9 cellular contexts compared by ENCODE assay signal in genomic region chr20:54172856-54173652, GRCh38. TPM values are rescaled to one million over a fixed set of nuclear protein-coding genes. Genes with fewer than 3 reads are reported as not detected.
A peak's percentile ranks its signal among the peaks of the same experiment; 100 is the strongest.
DNase-seq lines count a peak whose midpoint lies in the region; ATAC-seq and TF ChIP-seq lines count a peak whose summit lies in the region.
"Had no signal": no experiment of that assay in that cellular context is flagged by ENCODE, and none has a peak within 500 bp of the region (broad histone marks: within the 10 kb centered on the region; RNA-seq: fewer than 3 reads in every experiment).

No MANE protein-coding gene starts in this region.

- H2BK120ac ChIP-seq in mesenchymal stem cell (ENCODE audit: low read depth, low read length) = no peak overlapping the region

- H2AFZ ChIP-seq in mesenchymal stem cell (ENCODE audit: low read depth, low read length) = no peak overlapping the region

- H4K8ac ChIP-seq in mesenchymal stem cell (ENCODE audit: low read length) = no peak overlapping the region

- peaks cover 0 to 5% (median 0%) of the 10 kb centered on the region in 7 donors for H3K9me3 Mint-ChIP-seq in CD4-positive, CD25-positive, alpha-beta regulatory T cell
- no peaks in the 10 kb centered on the region for H3K9me3 Mint-ChIP-seq in brain

- no peak overlapping the region for H3K4ac ChIP-seq in mesenchymal stem cell (ENCODE audit: low read depth in 1 of 2, low read length in 2 of 2)

- H3K27me3 Mint-ChIP-seq in CD4-positive, CD25-positive, alpha-beta regulatory T cell = peaks cover 78% of the 10 kb centered on the region
- peaks cover 91% of the 10 kb centered on the region for H3K27me3 Mint-ChIP-seq in brain

- no peak for DNase-seq in CD4-positive, CD25-positive, alpha-beta regulatory T cell
- no peak for DNase-seq in mesenchymal stem cell
- no peak for DNase-seq in COR-L47 (lab: John Stamatoyannopoulos, UW)
- DNase-seq in NCI-H345 treated with DMSO at 0.1 percent for 48 hours (lab: John Stamatoyannopoulos, UW; ENCODE audit: unreplicated experiment) = no peak
- DNase-seq in 8988T = no peak

- H3K23ac ChIP-seq in mesenchymal stem cell (ENCODE audit: low read length in 2 of 2) = no peak overlapping the region

- peaks cover 11% of the 10 kb centered on the region for H3K4me1 ChIP-seq in CD4-positive, CD25-positive, alpha-beta regulatory T cell (ENCODE audit: control insufficient read depth, insufficient read depth, low read length, poor library complexity, severe bottlenecking)
- H3K4me1 ChIP-seq in HUES48 (ENCODE audit: control insufficient read depth, insufficient read depth, low read length) = peaks cover 16% of the 10 kb centered on the region
- peaks cover 19% of the 10 kb centered on the region for H3K4me1 ChIP-seq in mesenchymal stem cell (ENCODE audit: control insufficient read depth, insufficient read depth, low read depth, low read length)

- no peak overlapping the region for H4K91ac ChIP-seq in mesenchymal stem cell (ENCODE audit: low read length)

- no peak overlapping the region for H3K27ac ChIP-seq in CD4-positive, CD25-positive, alpha-beta regulatory T cell (ENCODE audit: insufficient read depth, low read length, poor library complexity, severe bottlenecking)
- H3K27ac ChIP-seq in HUES48 (ENCODE audit: low read depth, low read length) = no peak overlapping the region
- H3K27ac ChIP-seq in mesenchymal stem cell (ENCODE audit: low read length, poor library complexity, severe bottlenecking) = no peak overlapping the region
- H3K27ac ChIP-seq: esophagus muscularis mucosa had no signal

- no peaks in the 10 kb centered on the region for H3K9me3 ChIP-seq in CD4-positive, CD25-positive, alpha-beta regulatory T cell (ENCODE audit: control insufficient read depth in 2 of 2, low read length in 2 of 2)
- H3K9me3 ChIP-seq in HUES48 (ENCODE audit: control insufficient read depth, insufficient read depth, low read length) (no peaks in the 10 kb centered on the region), mesenchymal stem cell (ENCODE audit: control insufficient read depth, low read length) (no peaks in the 10 kb centered on the region)
- H3K9me3 ChIP-seq: esophagus muscularis mucosa had no signal

- H2AK5ac ChIP-seq in mesenchymal stem cell (ENCODE audit: low read length, severe bottlenecking) = no peak overlapping the region

- TF ChIP-seq CTCF in brain (conservative IDR thresholded peaks at IDR 0.05) = no peak

- no peak for ATAC-seq in CD4-positive, CD25-positive, alpha-beta regulatory T cell (ENCODE audit: low read depth in 2 of 2)
- ATAC-seq in HG02759 (IDR thresholded peaks at IDR 0.05; ENCODE audit: unreplicated experiment) = no peak

- no peak overlapping the region for H3K18ac ChIP-seq in mesenchymal stem cell (ENCODE audit: low read depth in 1 of 2, low read length in 2 of 2)

- H3K4me1 Mint-ChIP-seq in CD4-positive, CD25-positive, alpha-beta regulatory T cell = peaks cover 0 to 24% (median 6%) of the 10 kb centered on the region in 4 donors
- peaks cover 27% of the 10 kb centered on the region for H3K4me1 Mint-ChIP-seq in brain

- H3K36me3 ChIP-seq in CD4-positive, CD25-positive, alpha-beta regulatory T cell (ENCODE audit: control insufficient read depth, insufficient read depth, low read length) = no peaks in the 10 kb centered on the region
- no peaks in the 10 kb centered on the region for H3K36me3 ChIP-seq in HUES48 (ENCODE audit: control insufficient read depth, insufficient read depth, low read length)
- H3K36me3 ChIP-seq in mesenchymal stem cell (ENCODE audit: control insufficient read depth in 1 of 2, insufficient read depth in 2 of 2, low read depth in 1 of 2, low read length in 2 of 2) = no peaks in the 10 kb centered on the region
- H3K36me3 ChIP-seq: esophagus muscularis mucosa had no signal

- H3K79me1 ChIP-seq in mesenchymal stem cell (replicated peaks; ENCODE audit: low read length, poor library complexity, severe bottlenecking) = no peaks in the 10 kb centered on the region

- H3K27me3 ChIP-seq in CD4-positive, CD25-positive, alpha-beta regulatory T cell (ENCODE audit: control insufficient read depth, insufficient read depth, low read length) = peaks cover 40% of the 10 kb centered on the region
- H3K27me3 ChIP-seq in HUES48 (ENCODE audit: control insufficient read depth, insufficient read depth, low read length) (peaks cover 61% of the 10 kb centered on the region), mesenchymal stem cell (ENCODE audit: control insufficient read depth in 1 of 2, insufficient read depth in 1 of 2, low read length in 2 of 2) (peaks cover 64 to 70% of the 10 kb centered on the region in 2 experiments)

- H2BK12ac ChIP-seq in mesenchymal stem cell (ENCODE audit: low read length in 2 of 2) = no peak overlapping the region

- H3K36me3 Mint-ChIP-seq in CD4-positive, CD25-positive, alpha-beta regulatory T cell = no peaks in the 10 kb centered on the region
- no peaks in the 10 kb centered on the region for H3K36me3 Mint-ChIP-seq in brain

- 3% methylated on average over 63 of the region's 66 CpGs for WGBS in mesenchymal stem cell

- H3K4me2 ChIP-seq in mesenchymal stem cell (ENCODE audit: low read length, poor library complexity, severe bottlenecking) = peak overlapping the region; percentile 17

- H3K14ac ChIP-seq in mesenchymal stem cell (ENCODE audit: low read length in 2 of 2) = no peak overlapping the region

- no peak overlapping the region for H3K27ac Mint-ChIP-seq in CD4-positive, CD25-positive, alpha-beta regulatory T cell
- H3K27ac Mint-ChIP-seq in brain = no peak overlapping the region

- H2BK5ac ChIP-seq in mesenchymal stem cell (ENCODE audit: low read depth, low read length, poor library complexity, severe bottlenecking) = no peak overlapping the region

- H3K9ac ChIP-seq in HUES48 (ENCODE audit: low read depth, low read length) = no peak overlapping the region
- H3K9ac ChIP-seq in mesenchymal stem cell (ENCODE audit: low read length) = no peak overlapping the region

- H3K4me3 Mint-ChIP-seq in CD4-positive, CD25-positive, alpha-beta regulatory T cell = peak overlapping the region; percentile 12 to 78 (median 63)
- peak overlapping the region; percentile 80 to 89 (median 85) for H3K4me3 Mint-ChIP-seq in brain

- H2BK15ac ChIP-seq in mesenchymal stem cell (ENCODE audit: low read depth, poor library complexity, severe bottlenecking) = no peak overlapping the region

- H3K4me3 ChIP-seq in CD4-positive, CD25-positive, alpha-beta regulatory T cell (ENCODE audit: low read depth, low read length) = no peak overlapping the region
- peak overlapping the region; percentile 48 for H3K4me3 ChIP-seq in HUES48 (ENCODE audit: low read depth, low read length)
- peak overlapping the region in 1 of 2 experiments; percentile 46 for H3K4me3 ChIP-seq in mesenchymal stem cell (ENCODE audit: insufficient read depth in 1 of 2, low read depth in 1 of 2, low read length in 2 of 2)

RNA-seq across cellular contexts. Expression of gene CYP24A1, which starts 0.7 kb away (rescaled TPM):
- 0.72 TPM for total RNA-seq in CD4-positive, CD25-positive, alpha-beta regulatory T cell
- polyA plus RNA-seq in CD4-positive, CD25-positive, alpha-beta regulatory T cell = under 1 TPM in 3 of 4 donors, not detected in 1; 0.49 to 0.80 (median 0.60) TPM
- polyA plus RNA-seq in brain (ENCODE audit: insufficient read depth, low read depth, low replicate concordance) = 0.63 TPM
- not detected for polyA plus RNA-seq in mesenchymal stem cell (2013, experiment 1 of 2)
- not detected for polyA plus RNA-seq in mesenchymal stem cell (2013, experiment 2 of 2)
- total RNA-seq: esophagus muscularis mucosa had no signal

RNA-seq across cellular contexts. Expression of gene PFDN4, which starts 34.8 kb away (rescaled TPM):
- total RNA-seq in CD4-positive, CD25-positive, alpha-beta regulatory T cell = 28.6 TPM
- 10 to 100 TPM; 73.9 to 94.6 (median 82.0) TPM for polyA plus RNA-seq in CD4-positive, CD25-positive, alpha-beta regulatory T cell
- 108 TPM for polyA plus RNA-seq in brain (ENCODE audit: insufficient read depth, low read depth, low replicate concordance)
- 75.4 TPM for polyA plus RNA-seq in mesenchymal stem cell (2013, experiment 1 of 2)
- polyA plus RNA-seq in mesenchymal stem cell (2013, experiment 2 of 2) = 70.5 TPM
